Comparison of ENCODE assay signal across 25 cellular contexts in genomic region chr4:148152868-148153630, GRCh38.
DNase-seq lines count a peak whose midpoint lies in the region; ATAC-seq, FAIRE-seq and TF ChIP-seq lines count a peak whose summit lies in the region.
"Had no signal": no experiment of that assay in that cellular context is flagged by ENCODE, and none has a peak within 500 bp of the region (broad histone marks: within the 10 kb centered on the region; RNA-seq: fewer than 3 reads in every experiment).

No MANE protein-coding gene starts in this region.

- no peak overlapping the region for H3K27ac ChIP-seq in HCT116 (ENCODE audit: low read depth, low read length)
- H3K27ac ChIP-seq in foreskin keratinocyte = no peak overlapping the region
- no peak overlapping the region for H3K27ac ChIP-seq in tibial artery
- H3K27ac ChIP-seq: prostate gland had no signal

- H3K79me2 ChIP-seq in HCT116 (ENCODE audit: insufficient read depth, low read length) = no peaks in the 10 kb centered on the region

- no peaks in the 10 kb centered on the region for H3K36me3 Mint-ChIP-seq in activated CD4-positive, alpha-beta T cell treated with anti-CD3 and anti-CD28 coated beads, Interleukin-2, amount 10 ng/mL, durations not matched to agents 24 days and 14 days (ENCODE audit: low read depth)
- H3K36me3 Mint-ChIP-seq: activated naive CD4-positive, alpha-beta T cell treated with anti-CD3 and anti-CD28 coated beads, Interleukin-2, amount 50 U/mL, for 72 hours; brain; WTC11 had no signal

- H3K9me2 ChIP-seq in HCT116 (ENCODE audit: insufficient read depth) = 0 out of 2 replicates have a peak, but pooled peaks cover 4% of the 10 kb centered on the region

- H3K4me3 Mint-ChIP-seq in activated CD4-positive, alpha-beta T cell treated with anti-CD3 and anti-CD28 coated beads, Interleukin-2, amount 10 ng/mL, durations not matched to agents 24 days and 14 days = no peak overlapping the region
- H3K4me3 Mint-ChIP-seq: brain; stimulated activated naive CD8-positive, alpha-beta T cell treated with anti-CD3 and anti-CD28 coated beads, Interleukin-15, amount 100 ng/mL, for 72 hours; type B pancreatic cell; WTC11 had no signal

- H3K4me1 ChIP-seq in HCT116 (ENCODE audit: control insufficient read depth in 1 of 2, insufficient read depth in 2 of 2, low read length in 2 of 2) = no peaks in the 10 kb centered on the region
- no peaks in the 10 kb centered on the region for H3K4me1 ChIP-seq in foreskin keratinocyte
- no peaks in the 10 kb centered on the region for H3K4me1 ChIP-seq in tibial artery
- H3K4me1 ChIP-seq: prostate gland had no signal

- no peaks in the 10 kb centered on the region for H3K4me1 Mint-ChIP-seq in activated CD4-positive, alpha-beta T cell treated with anti-CD3 and anti-CD28 coated beads, Interleukin-2, amount 10 ng/mL, durations not matched to agents 24 days and 14 days
- H3K4me1 Mint-ChIP-seq: stimulated activated naive CD8-positive, alpha-beta T cell treated with anti-CD3 and anti-CD28 coated beads, Interleukin-15, amount 100 ng/mL, for 72 hours had no signal

- POLR2A ChIA-PET in HCT116 (lab: Charles Lee) = no interaction called here

- H4K20me1 ChIP-seq in HCT116 (ENCODE audit: insufficient read depth) = no peaks in the 10 kb centered on the region

- H2AFZ ChIP-seq in HCT116 (ENCODE audit: low read depth, low read length, poor library complexity, severe bottlenecking) = no peak overlapping the region

- TF ChIP-seq CTCF in D721Med (IDR thresholded peaks at IDR 0.05; ENCODE audit: insufficient read depth, missing control alignments) = peak; percentile 22
- peak in 1 of 3 experiments; percentile 11; a peak in 1 of 6 replicates for TF ChIP-seq CTCF in HCT116 (IDR thresholded peaks at IDR 0.05 in 2 of 3, conservative IDR thresholded peaks at IDR 0.05 in 1 of 3; ENCODE audit: borderline replicate concordance in 1 of 3, insufficient read depth in 1 of 3, low read depth in 2 of 3, low read length in 2 of 3)
- TF ChIP-seq CTCF in foreskin keratinocyte (conservative IDR thresholded peaks at IDR 0.05) = peak; percentile 39
- no peak for TF ChIP-seq CTCF in tibial artery (IDR thresholded peaks at IDR 0.05)

- ATAC-seq in HCT116 (no peak), SK-N-SH treated with all-trans-retinoic acid at 6 μM for 48 hours (peak; percentile 57; the same call in 1 of the 3 replicates), foreskin keratinocyte (no peak)
- ATAC-seq: activated naive CD4-positive, alpha-beta T cell treated with anti-CD3 and anti-CD28 coated beads, Interleukin-2, amount 50 U/mL, for 72 hours; stimulated activated naive CD8-positive, alpha-beta T cell treated with anti-CD3 and anti-CD28 coated beads, Interleukin-15, amount 100 ng/mL, for 72 hours; WTC11 had no signal

- TF ChIP-seq POLR2A in HCT116 (IDR thresholded peaks at IDR 0.05; ENCODE audit: borderline replicate concordance, extremely low read depth, insufficient read depth, insufficient read length) = no peak

- intact Hi-C loops in HCT116 (cut with micrococcal nuclease) = no loop called here
- intact Hi-C loops in tibial artery (cut with DNase I; ENCODE audit: low total_unique reads) = no loop called here
- intact Hi-C loops in activated CD4-positive, alpha-beta T cell treated with anti-CD3 and anti-CD28 coated beads, Interleukin-2, amount 10 ng/mL, durations not matched to agents 24 days and 14 days (cut with micrococcal nuclease) = no loop called here

- CTCF ChIA-PET in HCT116 (lab: Charles Lee) = no interaction called here

- BruUV-seq in HCT116 (replicated peaks; lab: Mats Ljungman, UMichigan) = no TSS peak

- H3K27me3 ChIP-seq in HCT116 (ENCODE audit: insufficient read depth, low read length) = no peaks in the 10 kb centered on the region
- no peaks in the 10 kb centered on the region for H3K27me3 ChIP-seq in foreskin keratinocyte
- H3K27me3 ChIP-seq in tibial artery = no peaks in the 10 kb centered on the region

- FAIRE-seq in D721Med (lab: Jason Lieb, UNC) = no peak
- FAIRE-seq: endothelial cell of umbilical vein had no signal

- no peak for DNase-seq in D721Med (ENCODE audit: insufficient read length, low spot score)
- no peak for DNase-seq in HCT116 (ENCODE audit: low read depth, low spot score)
- no peak for DNase-seq in foreskin keratinocyte
- no peak for DNase-seq in ecto neural progenitor cell (ENCODE audit: low spot score)
- no peak for DNase-seq in amniotic stem cell (lab: John Stamatoyannopoulos, UW)
- DNase-seq in tibial artery = no peak
- DNase-seq in activated CD4-positive, alpha-beta T cell treated with anti-CD3 and anti-CD28 coated beads, Interleukin-2, amount 10 ng/mL, durations not matched to agents 24 days and 14 days = no peak
- DNase-seq: activated T-cell treated with anti-CD3 and anti-CD28 coated beads, Interleukin-2, amount 50 U/mL, for 48 hours; AML-193; COR-L47; cortex of kidney; H7; kidney glomerular epithelial cell; mesendoderm; MV-4-11; stimulated activated CD4-positive, alpha-beta T cell treated with anti-CD3 and anti-CD28 coated beads, Interleukin-2, amount 100 ng/mL, for 48 hours; stimulated activated naive CD8-positive, alpha-beta T cell treated with anti-CD3 and anti-CD28 coated beads, Interleukin-15, amount 100 ng/mL, for 72 hours; T-helper 2 cell had no signal

- H3K4me3 ChIP-seq in HCT116 (replicated peaks in 1 of 2; ENCODE audit: low read depth in 1 of 2, low read length in 2 of 2) (no peak overlapping the region), tibial artery (no peak overlapping the region)
- H3K4me3 ChIP-seq: prostate gland had no signal

- no peak overlapping the region for H3K27ac Mint-ChIP-seq in activated CD4-positive, alpha-beta T cell treated with anti-CD3 and anti-CD28 coated beads, Interleukin-2, amount 10 ng/mL, durations not matched to agents 24 days and 14 days
- H3K27ac Mint-ChIP-seq: activated naive CD4-positive, alpha-beta T cell treated with anti-CD3 and anti-CD28 coated beads, Interleukin-2, amount 50 U/mL, for 72 hours; stimulated activated naive CD8-positive, alpha-beta T cell treated with anti-CD3 and anti-CD28 coated beads, Interleukin-15, amount 100 ng/mL, for 72 hours; type B pancreatic cell; WTC11 had no signal

- RAD21 ChIA-PET in HCT116 (lab: Charles Lee; ENCODE audit: low non-redundant PET in 1 of 2, low total read pairs in 2 of 2, uncharacterized antibody in 2 of 2, unreplicated experiment in 2 of 2) = no interaction called here

- peak; percentile 27; the same call in 1 of the 2 replicates for TF ChIP-seq RAD21 in HCT116 (IDR thresholded peaks at IDR 0.05; ENCODE audit: low read depth)

- H3K9me3 Mint-ChIP-seq in activated CD4-positive, alpha-beta T cell treated with anti-CD3 and anti-CD28 coated beads, Interleukin-2, amount 10 ng/mL, durations not matched to agents 24 days and 14 days = no peaks in the 10 kb centered on the region
- H3K9me3 Mint-ChIP-seq: activated naive CD4-positive, alpha-beta T cell treated with anti-CD3 and anti-CD28 coated beads, Interleukin-2, amount 50 U/mL, for 72 hours; stimulated activated naive CD8-positive, alpha-beta T cell treated with anti-CD3 and anti-CD28 coated beads, Interleukin-15, amount 100 ng/mL, for 72 hours; WTC11 had no signal

- H3K9me3 ChIP-seq in HCT116 (ENCODE audit: control insufficient read depth in 1 of 2, insufficient read depth in 1 of 2, low read depth in 1 of 2, low read length in 2 of 2) (no peaks in the 10 kb centered on the region), tibial artery (no peaks in the 10 kb centered on the region)
- H3K9me3 ChIP-seq: prostate gland had no signal

- no peak overlapping the region for H3K4me2 ChIP-seq in HCT116 (ENCODE audit: low read length)

- H3K9ac ChIP-seq in HCT116 (ENCODE audit: low read length) = no peak overlapping the region

- H3K36me3 ChIP-seq in HCT116 (ENCODE audit: control insufficient read depth in 1 of 2, insufficient read depth in 2 of 2, low read length in 2 of 2) = no peaks in the 10 kb centered on the region
- H3K36me3 ChIP-seq in tibial artery = peaks cover 0 to 11% (median 0%) of the 10 kb centered on the region in 3 donors
- H3K36me3 ChIP-seq: prostate gland had no signal

- no peaks in the 10 kb centered on the region for H3K27me3 Mint-ChIP-seq in activated CD4-positive, alpha-beta T cell treated with anti-CD3 and anti-CD28 coated beads, Interleukin-2, amount 10 ng/mL, durations not matched to agents 24 days and 14 days
- H3K27me3 Mint-ChIP-seq: stimulated activated naive CD8-positive, alpha-beta T cell treated with anti-CD3 and anti-CD28 coated beads, Interleukin-15, amount 100 ng/mL, for 72 hours; type B pancreatic cell had no signal

TF ChIP-seq in HCT116, 20 proteins besides CTCF, POLR2A, EP300 and RAD21 (continues in another document):
- TF ChIP-seq, protein P1, sequence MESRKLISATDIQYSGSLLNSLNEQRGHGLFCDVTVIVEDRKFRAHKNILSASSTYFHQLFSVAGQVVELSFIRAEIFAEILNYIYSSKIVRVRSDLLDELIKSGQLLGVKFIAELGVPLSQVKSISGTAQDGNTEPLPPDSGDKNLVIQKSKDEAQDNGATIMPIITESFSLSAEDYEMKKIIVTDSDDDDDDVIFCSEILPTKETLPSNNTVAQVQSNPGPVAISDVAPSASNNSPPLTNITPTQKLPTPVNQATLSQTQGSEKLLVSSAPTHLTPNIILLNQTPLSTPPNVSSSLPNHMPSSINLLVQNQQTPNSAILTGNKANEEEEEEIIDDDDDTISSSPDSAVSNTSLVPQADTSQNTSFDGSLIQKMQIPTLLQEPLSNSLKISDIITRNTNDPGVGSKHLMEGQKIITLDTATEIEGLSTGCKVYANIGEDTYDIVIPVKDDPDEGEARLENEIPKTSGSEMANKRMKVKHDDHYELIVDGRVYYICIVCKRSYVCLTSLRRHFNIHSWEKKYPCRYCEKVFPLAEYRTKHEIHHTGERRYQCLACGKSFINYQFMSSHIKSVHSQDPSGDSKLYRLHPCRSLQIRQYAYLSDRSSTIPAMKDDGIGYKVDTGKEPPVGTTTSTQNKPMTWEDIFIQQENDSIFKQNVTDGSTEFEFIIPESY (IDR thresholded peaks at IDR 0.05; ENCODE audit: extremely low read depth, insufficient replicate concordance, low read length) = no peak
- TF ChIP-seq EZH2 (IDR thresholded peaks at IDR 0.05) = no peak

TF ChIP-seq in SK-N-SH treated with all-trans-retinoic acid at 6 μM for 48 hours, 23 proteins besides CTCF, POLR2A, EP300 and RAD21:
- no peak for TF ChIP-seq ZNF565 (CRISPR knock-in tag; conservative IDR thresholded peaks at IDR 0.05; ENCODE audit: low read depth)
- TF ChIP-seq ZNF8 (CRISPR knock-in tag; IDR thresholded peaks at IDR 0.05) = no peak
- no peak for TF ChIP-seq SNAI2 (CRISPR knock-in tag; IDR thresholded peaks at IDR 0.05)
- TF ChIP-seq GLIS3 (CRISPR knock-in tag; IDR thresholded peaks at IDR 0.05) = no peak
- no peak for TF ChIP-seq CSDC2 (CRISPR knock-in tag; IDR thresholded peaks at IDR 0.05)
- TF ChIP-seq ARNTL (CRISPR knock-in tag; IDR thresholded peaks at IDR 0.05; ENCODE audit: borderline replicate concordance, low read depth) = no peak
- no peak for TF ChIP-seq RARB (CRISPR knock-in tag; IDR thresholded peaks at IDR 0.05)

Comparison
In these comparisons a context has a peak if more than half of its experiments do, and no peak if none do; other contexts are left out.
1. CTCF ChIP-seq: peak in D721Med (single experiment) and foreskin keratinocyte (single experiment); none in tibial artery (0 of 2).